23 cellular contexts compared by ENCODE assay signal in genomic region chr18:50955246-50955645, GRCh38.
"Had no signal": no experiment of that assay in that cellular context is flagged by ENCODE, and none has a peak within 500 bp of the region (broad histone marks: within the 10 kb centered on the region; RNA-seq: fewer than 3 reads in every experiment).

No MANE protein-coding gene starts in this region.

- H3K36me3 Mint-ChIP-seq: activated CD8-positive, alpha-beta memory T cell treated with anti-CD3 and anti-CD28 coated beads, Interleukin-2, amount 10 ng/mL, durations not matched to agents 7 days and 5 days; activated naive CD8-positive, alpha-beta T cell; brain had no signal

- H3K27me3 Mint-ChIP-seq: activated CD8-positive, alpha-beta memory T cell treated with anti-CD3 and anti-CD28 coated beads, Interleukin-2, amount 10 ng/mL, durations not matched to agents 7 days and 5 days; brain had no signal

- H3K27ac Mint-ChIP-seq: activated CD8-positive, alpha-beta memory T cell treated with anti-CD3 and anti-CD28 coated beads, Interleukin-2, amount 10 ng/mL, durations not matched to agents 7 days and 5 days; activated naive CD4-positive, alpha-beta T cell treated with anti-CD3 and anti-CD28 coated beads for 36 hours; activated naive CD8-positive, alpha-beta T cell; brain; T-helper 1 cell treated with Interleukin-12 subunit alpha and Interleukin-12 subunit beta and Interleukin-4 antibody, amounts not matched to agents 30 μg/mL and 1 μg/mL, for 36 hours had no signal

- H3K4me1 Mint-ChIP-seq: activated CD8-positive, alpha-beta memory T cell treated with anti-CD3 and anti-CD28 coated beads, Interleukin-2, amount 10 ng/mL, durations not matched to agents 7 days and 5 days; brain; central memory CD8-positive, alpha-beta T cell had no signal

- H3K9me3 Mint-ChIP-seq: activated naive CD4-positive, alpha-beta T cell treated with anti-CD3 and anti-CD28 coated beads for 36 hours; activated T-cell treated with anti-CD3 and anti-CD28 coated beads, Interleukin-2, amount 50 U/mL, for 4 hours; central memory CD8-positive, alpha-beta T cell; T-helper 1 cell treated with Interleukin-12 subunit alpha and Interleukin-12 subunit beta and Interleukin-4 antibody, amounts not matched to agents 30 μg/mL and 1 μg/mL, for 36 hours had no signal

- H3K4me3 Mint-ChIP-seq: activated CD8-positive, alpha-beta memory T cell treated with anti-CD3 and anti-CD28 coated beads, Interleukin-2, amount 10 ng/mL, durations not matched to agents 7 days and 5 days; activated naive CD4-positive, alpha-beta T cell treated with anti-CD3 and anti-CD28 coated beads for 36 hours; activated naive CD8-positive, alpha-beta T cell; activated T-cell treated with anti-CD3 and anti-CD28 coated beads, Interleukin-2, amount 50 U/mL, for 4 hours; brain; central memory CD8-positive, alpha-beta T cell; T-helper 1 cell treated with Interleukin-12 subunit alpha and Interleukin-12 subunit beta and Interleukin-4 antibody, amounts not matched to agents 30 μg/mL and 1 μg/mL, for 36 hours had no signal

- DNase-seq: activated CD4-positive, alpha-beta T cell treated with anti-CD3 and anti-CD28 coated beads for 4 hours; activated CD4-positive, alpha-beta T cell treated with anti-CD3 and anti-CD28 coated beads, Interleukin-2, amount 50 U/mL, for 4 hours; activated CD8-positive, alpha-beta memory T cell treated with anti-CD3 and anti-CD28 coated beads, Interleukin-2, amount 10 ng/mL, durations not matched to agents 7 days and 5 days; activated gamma-delta T cell; activated naive CD4-positive, alpha-beta T cell treated with anti-CD3 and anti-CD28 coated beads for 36 hours; activated T-cell treated with anti-CD3 and anti-CD28 coated beads, Interleukin-2, amount 50 U/mL, for 4 hours; amygdala; Karpas-422; MM.1S; NCI-H1105 treated with DMSO at 0.1 percent for 48 hours; NCI-H1436 treated with DMSO at 0.1 percent for 48 hours; NCI-H187; NCI-H2081; NCI-H446; NCI-H524; PC-3; SHP77; T1000 had no signal

- H3K4me3 ChIP-seq: K562 had no signal
